ENCODE assay signal across 12 cellular contexts in genomic region chr9:127308559-127309429, GRCh38. TPM values are rescaled to one million over a fixed set of nuclear protein-coding genes. Genes with fewer than 3 reads are reported as not detected.
DNase-seq lines count a peak whose midpoint lies in the region; ATAC-seq and TF ChIP-seq lines count a peak whose summit lies in the region.
"Had no signal": no experiment of that assay in that cellular context is flagged by ENCODE, and none has a peak within 500 bp of the region (broad histone marks: within the 10 kb centered on the region; RNA-seq: fewer than 3 reads in every experiment).

No MANE protein-coding gene starts in this region.

- DNase-seq in Right ventricle myocardium inferior (ENCODE audit: missing footprints) (no peak), right atrium auricular region (ENCODE audit: low spot score) (no peak), adrenal gland (no peak), heart left ventricle (no peak), vagina (ENCODE audit: extremely low spot score in 2 of 2) (no peak), activated T-cell treated with anti-CD3 and anti-CD28 coated beads for 4 hours (no peak), cortex of kidney (lab: John Stamatoyannopoulos, UW) (no peak)
- DNase-seq: activated T-cell treated with anti-CD3 and anti-CD28 coated beads, Interleukin-2, amount 50 U/mL, for 72 hours; NCI-H526; T1000 had no signal

- peak; percentile 64 for ATAC-seq in Right ventricle myocardium inferior
- peak in 2 of 4 donors; percentile 24 to 38 for ATAC-seq in heart left ventricle
- no peak for ATAC-seq in HG03378 (IDR thresholded peaks at IDR 0.05; ENCODE audit: unreplicated experiment)
- ATAC-seq: activated T-cell treated with anti-CD3 and anti-CD28 coated beads, Interleukin-2, amount 50 U/mL, for 72 hours had no signal

- no peak overlapping the region for H3K27ac ChIP-seq in right atrium auricular region
- peak overlapping the region in 4 of 5 donors; percentile 15 to 60 (median 38) for H3K27ac ChIP-seq in adrenal gland
- peak overlapping the region in 10 of 12 donors; percentile 19 to 68 (median 52) for H3K27ac ChIP-seq in heart left ventricle
- peak overlapping the region; percentile 35 for H3K27ac ChIP-seq in vagina
- H3K27ac ChIP-seq: parathyroid adenoma had no signal

- H3K4me1 ChIP-seq in right atrium auricular region, result peaks cover 0 to 30% of the 10 kb centered on the region in 2 donors
- peaks cover 15 to 42% of the 10 kb centered on the region in 2 donors for H3K4me1 ChIP-seq in adrenal gland (replicated peaks in 1 of 2)
- H3K4me1 ChIP-seq in heart left ventricle, result peaks cover 0 to 47% (median 30%) of the 10 kb centered on the region in 12 donors
- peaks cover 29% of the 10 kb centered on the region for H3K4me1 ChIP-seq in vagina
- H3K4me1 ChIP-seq: parathyroid adenoma had no signal

- H3K9me3 ChIP-seq in right atrium auricular region, result no peaks in the 10 kb centered on the region
- no peaks in the 10 kb centered on the region for H3K9me3 ChIP-seq in adrenal gland (replicated peaks in 1 of 3)
- H3K9me3 ChIP-seq in heart left ventricle, result no peaks in the 10 kb centered on the region
- H3K9me3 ChIP-seq in vagina, result no peaks in the 10 kb centered on the region

- H3K4me3 ChIP-seq in right atrium auricular region (no peak overlapping the region), adrenal gland (no peak overlapping the region), heart left ventricle (no peak overlapping the region), vagina (no peak overlapping the region)

- WGBS in adrenal gland, 4 donors, result 28 to 33% (median 29%) methylated on average over 3 of the region's 3 CpGs
- WGBS in heart left ventricle, 4 donors, result 54 to 68% (median 63%) methylated on average over 3 of the region's 3 CpGs

- H3K27me3 ChIP-seq in right atrium auricular region, result no peaks in the 10 kb centered on the region
- H3K27me3 ChIP-seq in adrenal gland, result no peaks in the 10 kb centered on the region
- no peaks in the 10 kb centered on the region for H3K27me3 ChIP-seq in heart left ventricle
- no peaks in the 10 kb centered on the region for H3K27me3 ChIP-seq in vagina

- intact Hi-C loops in Right ventricle myocardium inferior (cut with DNase I) (no loop called here), adrenal gland (cut with DNase I) (no loop called here), heart left ventricle (cut with DNase I) (loop anchor here in 1 of 10 donors (10.0 kb wide), 1 partner anchor 86 kb away; the partner anchor contains the start of gene SLC2A8), vagina (cut with DNase I) (no loop called here)

- TF ChIP-seq CTCF in right atrium auricular region (IDR thresholded peaks at IDR 0.05), result no peak
- TF ChIP-seq CTCF in adrenal gland (IDR thresholded peaks at IDR 0.05), result no peak
- TF ChIP-seq CTCF in heart left ventricle (IDR thresholded peaks at IDR 0.05), result no peak
- TF ChIP-seq CTCF in vagina (IDR thresholded peaks at IDR 0.05), result no peak

- TF ChIP-seq POLR2A in adrenal gland (IDR thresholded peaks at IDR 0.05) (no peak), heart left ventricle (IDR thresholded peaks at IDR 0.05) (no peak), vagina (IDR thresholded peaks at IDR 0.05) (no peak)

- no peaks in the 10 kb centered on the region for H3K36me3 ChIP-seq in right atrium auricular region
- H3K36me3 ChIP-seq in adrenal gland (replicated peaks in 1 of 2), result peaks cover 0 to 6% of the 10 kb centered on the region in 2 donors
- peaks cover 0 to 10% (median 3%) of the 10 kb centered on the region in 9 donors for H3K36me3 ChIP-seq in heart left ventricle
- no peaks in the 10 kb centered on the region for H3K36me3 ChIP-seq in vagina

RNA-seq across cellular contexts. Expression of gene GARNL3, which starts 44.2 kb away (rescaled TPM):
- total RNA-seq in Right ventricle myocardium inferior (13.1 TPM), right atrium auricular region (10 to 100 TPM in 1 of 2 donors, 1 to 10 TPM in 1; 8.9 to 17.7 TPM), adrenal gland (10 to 100 TPM; 12.2 to 43.2 (median 34.4) TPM), heart left ventricle (10 to 100 TPM; 11.9 to 60.4 (median 26.0) TPM), vagina (31.4 TPM)
- polyA plus RNA-seq in adrenal gland (10 to 100 TPM; 13.8 to 25.9 (median 23.6) TPM), heart left ventricle (10 to 100 TPM in 1 of 2 donors, 1 to 10 TPM in 1; 7.1 to 14.9 TPM)

Comparison
In these comparisons a context has a peak if more than half of its experiments do, and no peak if none do; other contexts are left out.
1. H3K27ac ChIP-seq: peak in adrenal gland (4 of 5), heart left ventricle (10 of 12) and vagina (single experiment); none in right atrium auricular region (0 of 2).